Comparison of ENCODE assay signal across 1 cellular context in the genomic region with DNA sequence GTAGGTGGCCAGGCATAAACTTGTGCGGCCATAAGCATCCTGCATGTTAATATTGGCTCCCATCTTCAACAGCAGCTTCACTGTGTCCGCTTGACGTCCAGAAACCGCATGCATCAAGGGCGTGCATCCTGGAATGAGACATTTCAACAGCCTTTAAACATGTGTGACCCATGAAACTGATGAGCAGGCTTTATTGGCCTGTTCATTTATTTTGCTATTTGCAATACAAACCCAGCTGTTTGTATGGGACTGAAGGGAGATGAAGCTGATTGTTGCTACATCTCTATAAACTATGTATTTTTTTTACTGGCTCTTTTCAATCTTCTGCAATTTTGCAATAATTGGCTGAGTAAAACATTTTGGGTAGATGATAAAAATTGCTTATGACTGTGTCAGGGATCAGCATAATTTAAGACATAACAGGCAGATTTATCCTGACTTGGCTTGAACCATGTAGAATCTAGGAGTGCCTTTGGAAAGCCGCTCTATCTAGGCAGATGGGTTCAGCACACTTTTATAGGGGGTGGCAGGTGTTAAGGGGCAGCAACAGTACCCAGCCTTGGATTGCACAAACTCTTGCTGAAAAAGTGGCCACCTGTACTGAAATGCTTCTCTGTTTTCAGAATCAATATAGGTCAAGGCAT.
A peak's percentile ranks its signal among the peaks of the same experiment; 100 is the strongest.
TF ChIP-seq lines count a peak whose summit lies in the region.

No MANE protein-coding gene starts in this region.

TF ChIP-seq in K562, 482 proteins besides CTCF, POLR2A, EP300 and RAD21:
- TF ChIP-seq ZNF124 (CRISPR knock-in tag; IDR thresholded peaks at IDR 0.05): no peak
- TF ChIP-seq ZNF316 (IDR thresholded peaks at IDR 0.05): peak; percentile 23; the same call in 1 of the 2 replicates
- no peak for TF ChIP-seq GABPB1 (CRISPR knock-in tag; IDR thresholded peaks at IDR 0.05)
- no peak for TF ChIP-seq SMAD3 (CRISPR knock-in tag; conservative IDR thresholded peaks at IDR 0.05)
- TF ChIP-seq, protein P1, sequence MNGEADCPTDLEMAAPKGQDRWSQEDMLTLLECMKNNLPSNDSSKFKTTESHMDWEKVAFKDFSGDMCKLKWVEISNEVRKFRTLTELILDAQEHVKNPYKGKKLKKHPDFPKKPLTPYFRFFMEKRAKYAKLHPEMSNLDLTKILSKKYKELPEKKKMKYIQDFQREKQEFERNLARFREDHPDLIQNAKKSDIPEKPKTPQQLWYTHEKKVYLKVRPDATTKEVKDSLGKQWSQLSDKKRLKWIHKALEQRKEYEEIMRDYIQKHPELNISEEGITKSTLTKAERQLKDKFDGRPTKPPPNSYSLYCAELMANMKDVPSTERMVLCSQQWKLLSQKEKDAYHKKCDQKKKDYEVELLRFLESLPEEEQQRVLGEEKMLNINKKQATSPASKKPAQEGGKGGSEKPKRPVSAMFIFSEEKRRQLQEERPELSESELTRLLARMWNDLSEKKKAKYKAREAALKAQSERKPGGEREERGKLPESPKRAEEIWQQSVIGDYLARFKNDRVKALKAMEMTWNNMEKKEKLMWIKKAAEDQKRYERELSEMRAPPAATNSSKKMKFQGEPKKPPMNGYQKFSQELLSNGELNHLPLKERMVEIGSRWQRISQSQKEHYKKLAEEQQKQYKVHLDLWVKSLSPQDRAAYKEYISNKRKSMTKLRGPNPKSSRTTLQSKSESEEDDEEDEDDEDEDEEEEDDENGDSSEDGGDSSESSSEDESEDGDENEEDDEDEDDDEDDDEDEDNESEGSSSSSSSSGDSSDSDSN (IDR thresholded peaks at IDR 0.05; ENCODE audit: borderline replicate concordance in 1 of 2, low read depth in 2 of 2, low read length in 2 of 2): no peak
- TF ChIP-seq, protein P2, sequence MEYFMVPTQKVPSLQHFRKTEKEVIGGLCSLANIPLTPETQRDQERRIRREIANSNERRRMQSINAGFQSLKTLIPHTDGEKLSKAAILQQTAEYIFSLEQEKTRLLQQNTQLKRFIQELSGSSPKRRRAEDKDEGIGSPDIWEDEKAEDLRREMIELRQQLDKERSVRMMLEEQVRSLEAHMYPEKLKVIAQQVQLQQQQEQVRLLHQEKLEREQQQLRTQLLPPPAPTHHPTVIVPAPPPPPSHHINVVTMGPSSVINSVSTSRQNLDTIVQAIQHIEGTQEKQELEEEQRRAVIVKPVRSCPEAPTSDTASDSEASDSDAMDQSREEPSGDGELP (CRISPR knock-in tag; IDR thresholded peaks at IDR 0.05; ENCODE audit: borderline replicate concordance): no peak
